Comparison of ENCODE assay signal across 16 cellular contexts in the genomic region with DNA sequence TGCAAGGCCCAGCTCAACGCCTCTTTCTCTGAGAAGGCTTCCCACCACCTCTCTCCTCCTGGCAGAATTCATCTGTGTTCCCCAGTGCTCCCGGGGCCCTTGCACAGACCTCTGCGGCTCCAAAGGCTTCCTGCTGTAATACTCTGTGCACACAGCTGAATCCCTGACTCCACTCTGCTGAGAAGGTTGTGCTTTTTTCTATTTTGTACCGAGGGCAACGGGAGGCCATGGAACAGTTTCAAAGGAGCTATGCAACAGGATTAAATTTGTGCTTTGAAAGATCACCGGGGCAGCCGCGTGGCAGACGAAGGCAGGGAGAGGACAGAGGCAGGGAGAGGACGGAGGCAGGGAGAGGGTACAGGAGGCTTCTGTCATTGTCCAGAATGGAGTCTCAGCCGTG. TPM values are rescaled to one million over a fixed set of nuclear protein-coding genes. Genes with fewer than 3 reads are reported as not detected.
A peak's percentile ranks its signal among the peaks of the same experiment; 100 is the strongest.
DNase-seq lines count a peak whose midpoint lies in the region; ATAC-seq and TF ChIP-seq lines count a peak whose summit lies in the region.
"Had no signal": no experiment of that assay in that cellular context is flagged by ENCODE, and none has a peak within 500 bp of the region (broad histone marks: within the 10 kb centered on the region; RNA-seq: fewer than 3 reads in every experiment).

No MANE protein-coding gene starts in this region.

- no peaks in the 10 kb centered on the region for H3K9me3 Mint-ChIP-seq in endodermal cell
- no peaks in the 10 kb centered on the region for H3K9me3 Mint-ChIP-seq in neural crest cell
- no peaks in the 10 kb centered on the region for H3K9me3 Mint-ChIP-seq in stimulated activated effector memory CD8-positive, alpha-beta T cell treated with anti-CD3 and anti-CD28 coated beads, Interleukin-12 subunit alpha, Interleukin-12 subunit beta, amount 100 ng/mL, for 72 hours

- no peak overlapping the region for H3K27ac Mint-ChIP-seq in endodermal cell
- peak overlapping the region; percentile 2 for H3K27ac Mint-ChIP-seq in neural crest cell (ENCODE audit: unreplicated experiment)
- peak overlapping the region; percentile 12 for H3K27ac Mint-ChIP-seq in stimulated activated effector memory CD8-positive, alpha-beta T cell treated with anti-CD3 and anti-CD28 coated beads, Interleukin-12 subunit alpha, Interleukin-12 subunit beta, amount 100 ng/mL, for 72 hours

- H3K9ac ChIP-seq in endodermal cell (ENCODE audit: extremely low read depth, low read length, poor library complexity, severe bottlenecking): no peak overlapping the region

- no peaks in the 10 kb centered on the region for H3K27me3 ChIP-seq in endodermal cell (ENCODE audit: control insufficient read depth, insufficient read depth, low read length, poor library complexity, severe bottlenecking)
- H3K27me3 ChIP-seq: BLaER1 treated with 17β-estradiol and CSF1 and Interleukin-3, amounts not matched to agents 10 nM and 100 nM had no signal

- H3K27ac ChIP-seq in endodermal cell (ENCODE audit: low read depth, low read length): peak overlapping the region; percentile 53
- H3K27ac ChIP-seq: 22Rv1; BLaER1 treated with 17β-estradiol and CSF1 and Interleukin-3, amounts not matched to agents 10 nM and 100 nM; PC-9 had no signal

- no peaks in the 10 kb centered on the region for H3K4me1 ChIP-seq in endodermal cell (ENCODE audit: control insufficient read depth, insufficient read depth, low read length)

- H3K4me1 Mint-ChIP-seq in endodermal cell: peaks cover 9% of the 10 kb centered on the region
- H3K4me1 Mint-ChIP-seq in neural crest cell: peaks cover 30% of the 10 kb centered on the region
- H3K4me1 Mint-ChIP-seq in stimulated activated effector memory CD8-positive, alpha-beta T cell treated with anti-CD3 and anti-CD28 coated beads, Interleukin-12 subunit alpha, Interleukin-12 subunit beta, amount 100 ng/mL, for 72 hours: peaks cover 10% of the 10 kb centered on the region

- no peaks in the 10 kb centered on the region for H3K9me3 ChIP-seq in endodermal cell (ENCODE audit: control insufficient read depth, low read length)
- H3K9me3 ChIP-seq: BLaER1 treated with 17β-estradiol and CSF1 and Interleukin-3, amounts not matched to agents 10 nM and 100 nM had no signal

- H3K4me3 Mint-ChIP-seq in endodermal cell (no peak overlapping the region), neural crest cell (peak overlapping the region; percentile 39)
- no peak overlapping the region for H3K4me3 Mint-ChIP-seq in stimulated activated effector memory CD8-positive, alpha-beta T cell treated with anti-CD3 and anti-CD28 coated beads, Interleukin-12 subunit alpha, Interleukin-12 subunit beta, amount 100 ng/mL, for 72 hours

- TF ChIP-seq CTCF in endodermal cell (conservative IDR thresholded peaks at IDR 0.05) (no peak), neural crest cell (conservative IDR thresholded peaks at IDR 0.05) (no peak)

- DNase-seq in NCI-H2171 treated with DMSO at 0.1 percent for 48 hours (lab: John Stamatoyannopoulos, UW) (peak; percentile 51), NCI-H2171 (lab: John Stamatoyannopoulos, UW) (no peak), endodermal cell (no peak), neural crest cell (ENCODE audit: low read depth, low spot score) (no peak), OCI-M1 (lab: John Stamatoyannopoulos, UW) (no peak)
- no peak for DNase-seq in stimulated activated effector memory CD8-positive, alpha-beta T cell treated with anti-CD3 and anti-CD28 coated beads, Interleukin-12 subunit alpha, Interleukin-12 subunit beta, amount 100 ng/mL, for 72 hours (ENCODE audit: low spot score in 2 of 2)
- DNase-seq: DMS 273 treated with DMSO at 0.1 percent for 48 hours, NCI-H1436 treated with DMSO at 0.1 percent for 48 hours, NCI-H2081 treated with DMSO at 0.1 percent for 48 hours, NCI-H345, NCI-H526 treated with DMSO at 0.1 percent for 48 hours, PC-9 had no signal

- ATAC-seq in stimulated activated effector memory CD8-positive, alpha-beta T cell treated with anti-CD3 and anti-CD28 coated beads, Interleukin-12 subunit alpha, Interleukin-12 subunit beta, amount 100 ng/mL, for 72 hours: no peak
- ATAC-seq in GM19324 (IDR thresholded peaks at IDR 0.05; ENCODE audit: low FRiP score, unreplicated experiment) (no peak), GM21737 (IDR thresholded peaks at IDR 0.05; ENCODE audit: unreplicated experiment) (no peak)

- H3K36me3 Mint-ChIP-seq in endodermal cell (ENCODE audit: low read depth): no peaks in the 10 kb centered on the region
- H3K36me3 Mint-ChIP-seq in neural crest cell (ENCODE audit: low read depth): no peaks in the 10 kb centered on the region
- no peaks in the 10 kb centered on the region for H3K36me3 Mint-ChIP-seq in stimulated activated effector memory CD8-positive, alpha-beta T cell treated with anti-CD3 and anti-CD28 coated beads, Interleukin-12 subunit alpha, Interleukin-12 subunit beta, amount 100 ng/mL, for 72 hours

- H3K4me3 ChIP-seq in endodermal cell (ENCODE audit: low read length): no peak overlapping the region
- H3K4me3 ChIP-seq: BLaER1 treated with 17β-estradiol and CSF1 and Interleukin-3, amounts not matched to agents 10 nM and 100 nM; PC-9 had no signal

- WGBS in endodermal cell (ENCODE audit: insufficient coverage in 1 of 2, insufficient read length in 1 of 2), 2 experiments: 78 to 86% methylated on average over 11 of the region's 11 CpGs

- no peaks in the 10 kb centered on the region for H3K36me3 ChIP-seq in endodermal cell (ENCODE audit: control insufficient read depth, insufficient read depth, low read length)
- H3K36me3 ChIP-seq: BLaER1 treated with 17β-estradiol and CSF1 and Interleukin-3, amounts not matched to agents 10 nM and 100 nM had no signal

- H3K27me3 Mint-ChIP-seq in endodermal cell (ENCODE audit: insufficient read depth): no peaks in the 10 kb centered on the region
- H3K27me3 Mint-ChIP-seq in neural crest cell (ENCODE audit: low read depth): no peaks in the 10 kb centered on the region

RNA-seq across cellular contexts. Expression of gene SYT7, which starts 49.2 kb away (rescaled TPM):
- total RNA-seq in endodermal cell (1 to 10 TPM; 2.0 to 3.4 TPM), neural crest cell (3.8 and 4.1 TPM in 2 replicates)
- 4.0 TPM for polyA plus RNA-seq in endodermal cell (2013, experiment 1 of 2)
- polyA plus RNA-seq in endodermal cell (2013, experiment 2 of 2): 3.2 TPM

RNA-seq across cellular contexts. Expression of gene DAGLA, which starts 50.1 kb away (rescaled TPM):
- total RNA-seq in endodermal cell: 1 to 10 TPM; 5.6 to 8.7 TPM
- 6.4 TPM for polyA plus RNA-seq in endodermal cell (2013, experiment 1 of 2)
- 5.5 TPM for polyA plus RNA-seq in endodermal cell (2013, experiment 2 of 2)
- total RNA-seq in neural crest cell: 19.7 and 21.0 TPM in 2 replicates
